ENCODE assay signal across 31 cellular contexts in genomic region chr2:185132501-185133041, GRCh38.
"Had no signal": no experiment of that assay in that cellular context is flagged by ENCODE, and none has a peak within 500 bp of the region (broad histone marks: within the 10 kb centered on the region; RNA-seq: fewer than 3 reads in every experiment).

No MANE protein-coding gene starts in this region.

- H3K27me3 Mint-ChIP-seq: activated naive CD8-positive, alpha-beta T cell; memory B cell; naive thymus-derived CD8-positive, alpha-beta T cell; stimulated activated naive B cell treated with anti-CD40 and anti-IgM and Interleukin-4, amounts not matched to agents 10 μg/mL and 1 μg/mL and 100 μg/mL, for 72 hours had no signal

- H3K4me1 ChIP-seq: body of pancreas, colonic mucosa, gastrocnemius medialis, right lobe of liver, uterus had no signal

- H3K9me3 ChIP-seq: body of pancreas, colonic mucosa, gastrocnemius medialis, right lobe of liver, SK-N-SH, thoracic aorta, uterus had no signal

- H2AFZ ChIP-seq: hepatocyte had no signal

- H3K4me1 Mint-ChIP-seq: memory B cell; naive thymus-derived CD8-positive, alpha-beta T cell; stimulated activated naive B cell treated with anti-CD40 and anti-IgM and Interleukin-4, amounts not matched to agents 10 μg/mL and 1 μg/mL and 100 μg/mL, for 72 hours had no signal

- DNase-seq: activated CD4-positive, alpha-beta T cell treated with anti-CD3 and anti-CD28 coated beads for 48 hours; activated CD4-positive, alpha-beta T cell treated with anti-CD3 and anti-CD28 coated beads, Interleukin-2, amount 50 U/mL, for 48 hours; activated CD8-positive, alpha-beta memory T cell treated with anti-CD3 and anti-CD28 coated beads, Interleukin-2, amount 50 U/mL, for 4 hours; activated naive CD4-positive, alpha-beta T cell; activated T-cell treated with anti-CD3 and anti-CD28 coated beads, Interleukin-2, amount 50 U/mL, for 1 hour; anterior cingulate cortex; body of pancreas; colonic mucosa; dorsolateral prefrontal cortex; effector memory CD4-positive, alpha-beta T cell; gastrocnemius medialis; glutamatergic neuron; islet precursor cell; left colon; naive thymus-derived CD8-positive, alpha-beta T cell; right lobe of liver; SK-N-SH; stimulated activated CD4-positive, alpha-beta T cell treated with anti-CD3 and anti-CD28 coated beads, Interleukin-4, amount 100 ng/mL, for 24 hours; stimulated activated naive B cell treated with anti-CD40 and anti-IgM and Interleukin-4, amounts not matched to agents 10 μg/mL and 1 μg/mL and 100 μg/mL, for 72 hours; SW 1271; T-helper 9 cell; trophoblast cell; uterus had no signal

- ATAC-seq: activated CD4-positive, CD25-positive, alpha-beta regulatory T cell treated with anti-CD3 and anti-CD28 coated beads, Interleukin-2, amount 50 U/mL, for 24 hours; body of pancreas; gastrocnemius medialis; left colon; naive thymus-derived CD8-positive, alpha-beta T cell; stimulated activated naive B cell treated with anti-CD40 and anti-IgM and Interleukin-4, amounts not matched to agents 10 μg/mL and 1 μg/mL and 100 μg/mL, for 72 hours had no signal

- H3K36me3 ChIP-seq: colonic mucosa, gastrocnemius medialis, right lobe of liver, thoracic aorta, uterus had no signal

- H3K27ac ChIP-seq: body of pancreas, colonic mucosa, dorsolateral prefrontal cortex, gastrocnemius medialis, hepatocyte, right lobe of liver, skin epidermis, thoracic aorta, uterus, VCaP had no signal

- H3K9ac ChIP-seq: SK-N-SH had no signal

- H3K27me3 ChIP-seq: body of pancreas, colonic mucosa, dorsolateral prefrontal cortex, gastrocnemius medialis, hepatocyte, right lobe of liver, uterus had no signal

- H3K27ac Mint-ChIP-seq: activated naive CD8-positive, alpha-beta T cell; memory B cell; naive thymus-derived CD8-positive, alpha-beta T cell; stimulated activated naive B cell treated with anti-CD40 and anti-IgM and Interleukin-4, amounts not matched to agents 10 μg/mL and 1 μg/mL and 100 μg/mL, for 72 hours; T-helper 1 cell treated with Interleukin-12 subunit alpha and Interleukin-12 subunit beta and Interleukin-4 antibody, amounts not matched to agents 30 μg/mL and 1 μg/mL, for 36 hours had no signal

- H3K4me2 ChIP-seq: hepatocyte, SK-N-SH had no signal

- H3K4me3 Mint-ChIP-seq: activated naive CD8-positive, alpha-beta T cell; memory B cell; naive thymus-derived CD8-positive, alpha-beta T cell; stimulated activated naive B cell treated with anti-CD40 and anti-IgM and Interleukin-4, amounts not matched to agents 10 μg/mL and 1 μg/mL and 100 μg/mL, for 72 hours; T-helper 1 cell treated with Interleukin-12 subunit alpha and Interleukin-12 subunit beta and Interleukin-4 antibody, amounts not matched to agents 30 μg/mL and 1 μg/mL, for 36 hours had no signal

- H3K4me3 ChIP-seq: body of pancreas, colonic mucosa, dorsolateral prefrontal cortex, gastrocnemius medialis, hepatocyte, right lobe of liver, skin epidermis, thoracic aorta, uterus had no signal
